16 cellular contexts compared by ENCODE assay signal in genomic region chr6:41960026-41960425, GRCh38. TPM values are rescaled to one million over a fixed set of nuclear protein-coding genes. Genes with fewer than 3 reads are reported as not detected.
DNase-seq lines count a peak whose midpoint lies in the region; ATAC-seq and TF ChIP-seq lines count a peak whose summit lies in the region.
"Had no signal": no experiment of that assay in that cellular context is flagged by ENCODE, and none has a peak within 500 bp of the region (broad histone marks: within the 10 kb centered on the region; RNA-seq: fewer than 3 reads in every experiment).

No MANE protein-coding gene starts in this region.

- H3K4me1 Mint-ChIP-seq in activated CD8-positive, alpha-beta memory T cell treated with anti-CD3 and anti-CD28 coated beads, Interleukin-2, amount 10 ng/mL, durations not matched to agents 7 days and 5 days = peaks cover 63% of the 10 kb centered on the region
- H3K4me1 Mint-ChIP-seq in CD8-positive, alpha-beta T cell (ENCODE audit: low read depth) = peaks cover 73% of the 10 kb centered on the region
- peaks cover 56% of the 10 kb centered on the region for H3K4me1 Mint-ChIP-seq in activated T-helper 17 cell treated with anti-CD3 and anti-CD28 coated beads, Interleukin-2, amount 50 U/mL, for 72 hours
- H3K4me1 Mint-ChIP-seq in memory B cell = peaks cover 17% of the 10 kb centered on the region

- POLR2A ChIA-PET in CD8-positive, alpha-beta T cell (lab: Charles Lee) = no interaction called here

- CTCF ChIA-PET in activated CD8-positive, alpha-beta memory T cell treated with anti-CD3 and anti-CD28 coated beads, Interleukin-2, amount 10 ng/mL, durations not matched to agents 7 days and 5 days (lab: Charles Lee) = interaction anchor here (1.2 to 2.6 kb wide), 2 partner anchors 10 to 12 kb away, joined by 4 to 7 read pairs; no protein-coding TSS in a partner anchor
- CTCF ChIA-PET in CD8-positive, alpha-beta T cell (lab: Charles Lee) = interaction anchor here (1.0 kb wide), 1 partner anchor 84 kb away, joined by 3 read pairs; no protein-coding TSS in a partner anchor

- no peak for ATAC-seq in activated CD8-positive, alpha-beta memory T cell treated with anti-CD3 and anti-CD28 coated beads, Interleukin-2, amount 10 ng/mL, durations not matched to agents 7 days and 5 days
- ATAC-seq in CD8-positive, alpha-beta T cell = no peak
- ATAC-seq in activated T-helper 17 cell treated with anti-CD3 and anti-CD28 coated beads, Interleukin-2, amount 50 U/mL, for 72 hours (replicated peaks) = no peak
- ATAC-seq in memory B cell (ENCODE audit: low read depth) = no peak

- peaks cover 52% of the 10 kb centered on the region for H3K4me1 ChIP-seq in CD8-positive, alpha-beta T cell (ENCODE audit: insufficient read depth, low read length)

- no peak for TF ChIP-seq CTCF in CD8-positive, alpha-beta T cell (IDR thresholded peaks at IDR 0.05)

- H3K27ac ChIP-seq in CD8-positive, alpha-beta T cell (ENCODE audit: low read depth, low read length) = no peak overlapping the region

- no peak overlapping the region for H3K4me3 ChIP-seq in CD8-positive, alpha-beta T cell (ENCODE audit: low read depth, low read length)
- no peak overlapping the region for H3K4me3 ChIP-seq in MG63

- H3K9me3 ChIP-seq in CD8-positive, alpha-beta T cell (ENCODE audit: low read length) = no peaks in the 10 kb centered on the region
- no peaks in the 10 kb centered on the region for H3K9me3 ChIP-seq in MG63

- no peak overlapping the region for H3K4me3 Mint-ChIP-seq in activated CD8-positive, alpha-beta memory T cell treated with anti-CD3 and anti-CD28 coated beads, Interleukin-2, amount 10 ng/mL, durations not matched to agents 7 days and 5 days
- H3K4me3 Mint-ChIP-seq in CD8-positive, alpha-beta T cell = no peak overlapping the region
- peak overlapping the region; percentile 74 for H3K4me3 Mint-ChIP-seq in activated T-helper 17 cell treated with anti-CD3 and anti-CD28 coated beads, Interleukin-2, amount 50 U/mL, for 72 hours
- no peak overlapping the region for H3K4me3 Mint-ChIP-seq in memory B cell

- H3K36me3 ChIP-seq in CD8-positive, alpha-beta T cell (ENCODE audit: insufficient read depth, low read length) = peaks cover 15% of the 10 kb centered on the region
- H3K36me3 ChIP-seq in MG63 = no peaks in the 10 kb centered on the region

- H3K27me3 ChIP-seq in CD8-positive, alpha-beta T cell (ENCODE audit: insufficient read depth, low read length) = no peaks in the 10 kb centered on the region
- H3K27me3 ChIP-seq in MG63 = no peaks in the 10 kb centered on the region

- H3K36me3 Mint-ChIP-seq in activated CD8-positive, alpha-beta memory T cell treated with anti-CD3 and anti-CD28 coated beads, Interleukin-2, amount 10 ng/mL, durations not matched to agents 7 days and 5 days = peaks cover 12% of the 10 kb centered on the region
- H3K36me3 Mint-ChIP-seq in CD8-positive, alpha-beta T cell = peaks cover 61% of the 10 kb centered on the region
- H3K36me3 Mint-ChIP-seq in activated T-helper 17 cell treated with anti-CD3 and anti-CD28 coated beads, Interleukin-2, amount 50 U/mL, for 72 hours (ENCODE audit: low read depth) = peaks cover 39% of the 10 kb centered on the region
- H3K36me3 Mint-ChIP-seq in memory B cell = peaks cover 27% of the 10 kb centered on the region

- intact Hi-C loops in CD8-positive, alpha-beta T cell (cut with DNase I, micrococcal nuclease) = loop anchor here in 1 of 2 experiments (2.0 kb wide), 1 partner anchor 17 kb away; no protein-coding TSS in a partner anchor

- no peaks in the 10 kb centered on the region for H3K9me3 Mint-ChIP-seq in activated CD8-positive, alpha-beta memory T cell treated with anti-CD3 and anti-CD28 coated beads, Interleukin-2, amount 10 ng/mL, durations not matched to agents 7 days and 5 days (ENCODE audit: low read depth)
- no peaks in the 10 kb centered on the region for H3K9me3 Mint-ChIP-seq in CD8-positive, alpha-beta T cell
- no peaks in the 10 kb centered on the region for H3K9me3 Mint-ChIP-seq in activated T-helper 17 cell treated with anti-CD3 and anti-CD28 coated beads, Interleukin-2, amount 50 U/mL, for 72 hours
- H3K9me3 Mint-ChIP-seq in memory B cell = no peaks in the 10 kb centered on the region

- peak overlapping the region; percentile 8 for H3K27ac Mint-ChIP-seq in activated CD8-positive, alpha-beta memory T cell treated with anti-CD3 and anti-CD28 coated beads, Interleukin-2, amount 10 ng/mL, durations not matched to agents 7 days and 5 days
- peak overlapping the region; percentile 89 for H3K27ac Mint-ChIP-seq in CD8-positive, alpha-beta T cell
- H3K27ac Mint-ChIP-seq in activated T-helper 17 cell treated with anti-CD3 and anti-CD28 coated beads, Interleukin-2, amount 50 U/mL, for 72 hours = peak overlapping the region; percentile 85
- H3K27ac Mint-ChIP-seq in memory B cell = peak overlapping the region; percentile 32

- no peaks in the 10 kb centered on the region for H3K27me3 Mint-ChIP-seq in activated CD8-positive, alpha-beta memory T cell treated with anti-CD3 and anti-CD28 coated beads, Interleukin-2, amount 10 ng/mL, durations not matched to agents 7 days and 5 days
- H3K27me3 Mint-ChIP-seq in CD8-positive, alpha-beta T cell (ENCODE audit: low read depth) = no peaks in the 10 kb centered on the region
- no peaks in the 10 kb centered on the region for H3K27me3 Mint-ChIP-seq in activated T-helper 17 cell treated with anti-CD3 and anti-CD28 coated beads, Interleukin-2, amount 50 U/mL, for 72 hours
- no peaks in the 10 kb centered on the region for H3K27me3 Mint-ChIP-seq in memory B cell

- no peak for DNase-seq in activated CD8-positive, alpha-beta memory T cell treated with anti-CD3 and anti-CD28 coated beads, Interleukin-2, amount 10 ng/mL, durations not matched to agents 7 days and 5 days
- DNase-seq in activated CD8-positive, alpha-beta memory T cell treated with anti-CD3 and anti-CD28 coated beads, Interleukin-2, amount 50 U/mL, for 4 hours = no peak
- no peak for DNase-seq in CD8-positive, alpha-beta T cell
- DNase-seq in memory B cell (ENCODE audit: low spot score in 2 of 2) (no peak), NCI-H1694 (lab: John Stamatoyannopoulos, UW) (no peak), NCI-H2081 (lab: John Stamatoyannopoulos, UW) (no peak), MG63 (no peak)
- DNase-seq: C1 segment of cervical spinal cord, COR-L47, GOT3, KBM-7, NCI-H1436, NCI-H2029 treated with DMSO at 0.1 percent for 48 hours, NCI-H2227 treated with DMSO at 0.1 percent for 48 hours, NCI-H524 had no signal

RNA-seq across cellular contexts. Expression of gene CCND3, which starts 18.4 kb away (rescaled TPM):
- 100 to 1,000 TPM; 333 to 502 TPM for total RNA-seq in activated CD8-positive, alpha-beta memory T cell treated with anti-CD3 and anti-CD28 coated beads, Interleukin-2, amount 10 ng/mL, durations not matched to agents 7 days and 5 days
- 100 to 1,000 TPM; 129 to 135 TPM for total RNA-seq in CD8-positive, alpha-beta T cell
- 100 to 1,000 TPM; 297 to 332 TPM for total RNA-seq in activated T-helper 17 cell treated with anti-CD3 and anti-CD28 coated beads, Interleukin-2, amount 50 U/mL, for 72 hours
- total RNA-seq in MG63 (2014; rRNA removed; shearing (Covaris generic); ENCODE audit: low replicate concordance) = 7.5 and 29.8 TPM in 2 replicates

RNA-seq across cellular contexts. Expression of gene BYSL, which starts 38.7 kb away (rescaled TPM):
- total RNA-seq in activated CD8-positive, alpha-beta memory T cell treated with anti-CD3 and anti-CD28 coated beads, Interleukin-2, amount 10 ng/mL, durations not matched to agents 7 days and 5 days = 10 to 100 TPM; 33.1 to 48.5 TPM
- total RNA-seq in CD8-positive, alpha-beta T cell = 1 to 10 TPM; 3.2 to 6.2 TPM
- total RNA-seq in activated T-helper 17 cell treated with anti-CD3 and anti-CD28 coated beads, Interleukin-2, amount 50 U/mL, for 72 hours = 10 to 100 TPM; 23.3 to 53.1 TPM
- total RNA-seq in MG63 (2014; rRNA removed; shearing (Covaris generic); ENCODE audit: low replicate concordance) = 34.0 and 64.8 TPM in 2 replicates

RNA-seq across cellular contexts. Expression of gene MED20, which starts 39.1 kb away (rescaled TPM):
- 10 to 100 TPM; 21.9 to 25.6 TPM for total RNA-seq in activated CD8-positive, alpha-beta memory T cell treated with anti-CD3 and anti-CD28 coated beads, Interleukin-2, amount 10 ng/mL, durations not matched to agents 7 days and 5 days
- 1 to 10 TPM; 1.8 TPM for total RNA-seq in CD8-positive, alpha-beta T cell
- total RNA-seq in activated T-helper 17 cell treated with anti-CD3 and anti-CD28 coated beads, Interleukin-2, amount 50 U/mL, for 72 hours = 10 to 100 TPM; 20.5 to 22.6 TPM
- 7.7 and 13.7 TPM in 2 replicates for total RNA-seq in MG63 (2014; rRNA removed; shearing (Covaris generic); ENCODE audit: low replicate concordance)

Comparison
In these comparisons a context has a peak if more than half of its experiments do, and no peak if none do; other contexts are left out.
1. H3K27ac Mint-ChIP-seq: peak in every context shown above with its lines; median percentile 89 in CD8-positive, alpha-beta T cell; 85 in activated T-helper 17 cell treated with anti-CD3 and anti-CD28 coated beads, Interleukin-2, amount 50 U/mL, for 72 hours; 32 in memory B cell; 8 in activated CD8-positive, alpha-beta memory T cell treated with anti-CD3 and anti-CD28 coated beads, Interleukin-2, amount 10 ng/mL, durations not matched to agents 7 days and 5 days.